In the genomic region with DNA sequence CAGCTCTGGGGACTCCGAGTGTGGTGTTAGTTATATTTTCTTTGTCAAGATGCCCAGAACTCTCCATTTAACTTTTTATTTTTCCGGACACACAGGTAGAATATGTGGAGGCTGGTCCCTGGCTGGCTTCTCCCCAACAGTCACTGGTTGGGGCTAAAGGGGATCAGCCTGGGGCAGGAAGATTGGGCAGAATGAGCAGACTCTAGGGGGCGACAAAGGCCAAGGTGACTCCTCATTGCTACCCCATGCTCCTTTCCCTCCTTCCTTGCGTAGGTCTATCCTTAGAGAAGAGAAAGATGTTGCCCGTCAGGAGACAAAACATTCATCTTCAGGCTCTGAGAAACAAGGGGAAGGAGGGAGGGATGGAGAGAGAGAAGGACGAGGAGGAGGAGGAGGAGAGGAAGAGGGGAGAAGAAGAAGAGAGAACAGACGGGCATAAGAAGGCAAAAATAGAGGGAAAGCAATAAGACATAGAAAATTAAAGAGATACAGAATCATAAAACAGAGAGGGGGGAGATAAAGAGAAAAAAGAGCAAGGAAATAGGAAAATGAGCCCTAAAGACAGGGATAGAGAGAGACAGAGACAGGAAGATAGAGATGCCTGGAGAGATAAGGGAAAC, we compare ENCODE assay signal across 9 cellular contexts.
DNase-seq lines count a peak whose midpoint lies in the region; ATAC-seq and TF ChIP-seq lines count a peak whose summit lies in the region.
"Had no signal": no experiment of that assay in that cellular context is flagged by ENCODE, and none has a peak within 500 bp of the region (broad histone marks: within the 10 kb centered on the region; RNA-seq: fewer than 3 reads in every experiment).

No MANE protein-coding gene starts in this region.

- no peak overlapping the region for H3K27ac Mint-ChIP-seq in chondrocyte (ENCODE audit: unreplicated experiment)
- H3K27ac Mint-ChIP-seq in stimulated activated effector memory CD8-positive, alpha-beta T cell treated with anti-CD3 and anti-CD28 coated beads, Interleukin-12 subunit alpha, Interleukin-12 subunit beta, amount 100 ng/mL, for 72 hours, result no peak overlapping the region

- intact Hi-C loops in prostate gland (cut with DNase I), result no loop called here

- TF ChIP-seq RAD21 in SK-N-SH (IDR thresholded peaks at IDR 0.05; ENCODE audit: low read length), result peak; percentile 44

- TF ChIP-seq CTCF in SK-N-SH (IDR thresholded peaks at IDR 0.05) (peak; percentile 21; the same call in 1 of the 2 replicates), chondrocyte (IDR thresholded peaks at IDR 0.05) (peak; percentile 60), prostate gland (IDR thresholded peaks at IDR 0.05) (peak in 3 of 4 experiments; percentile 48 to 64 (median 49))

- H3K9ac ChIP-seq in SK-N-SH, result no peak overlapping the region

- H3F3A ChIP-seq in SK-N-SH (replicated peaks; ENCODE audit: insufficient read depth), result no peaks in the 10 kb centered on the region

- no peaks in the 10 kb centered on the region for H3K36me3 Mint-ChIP-seq in chondrocyte (ENCODE audit: low read depth)
- no peaks in the 10 kb centered on the region for H3K36me3 Mint-ChIP-seq in stimulated activated effector memory CD8-positive, alpha-beta T cell treated with anti-CD3 and anti-CD28 coated beads, Interleukin-12 subunit alpha, Interleukin-12 subunit beta, amount 100 ng/mL, for 72 hours

- H3K4me1 Mint-ChIP-seq in chondrocyte (ENCODE audit: low read depth), result peaks cover 14% of the 10 kb centered on the region
- H3K4me1 Mint-ChIP-seq in stimulated activated effector memory CD8-positive, alpha-beta T cell treated with anti-CD3 and anti-CD28 coated beads, Interleukin-12 subunit alpha, Interleukin-12 subunit beta, amount 100 ng/mL, for 72 hours, result no peaks in the 10 kb centered on the region

- TF ChIP-seq POLR2A in prostate gland (IDR thresholded peaks at IDR 0.05), result no peak

- H3K4me3 ChIP-seq in SK-N-SH (ENCODE audit: low read depth in 2 of 2, low read length in 1 of 2), result no peak overlapping the region
- no peak overlapping the region for H3K4me3 ChIP-seq in prostate gland

- H3K36me3 ChIP-seq in SK-N-SH (replicated peaks in 1 of 2; ENCODE audit: control insufficient read depth in 1 of 2, insufficient read depth in 2 of 2, low read length in 1 of 2), result no peaks in the 10 kb centered on the region
- H3K36me3 ChIP-seq in prostate gland, result no peaks in the 10 kb centered on the region

- H3K27ac ChIP-seq in SK-N-SH (ENCODE audit: low read depth in 2 of 2, low read length in 1 of 2), result no peak overlapping the region
- no peak overlapping the region for H3K27ac ChIP-seq in prostate gland

- TF ChIP-seq EP300 in SK-N-SH (IDR thresholded peaks at IDR 0.05; ENCODE audit: borderline replicate concordance in 1 of 2, low read depth in 1 of 2, low read length in 1 of 2), result no peak

- H3K4me2 ChIP-seq in SK-N-SH, result no peak overlapping the region

- no peaks in the 10 kb centered on the region for H3K9me2 ChIP-seq in SK-N-SH

- WGBS in SK-N-SH (ENCODE audit: low lambda C conversion rate), result 39% methylated on average over 7 of the region's 7 CpGs
- WGBS in prostate gland, result 53% methylated on average over 7 of the region's 7 CpGs

- H3K4me1 ChIP-seq in SK-N-SH (ENCODE audit: control insufficient read depth in 1 of 2, insufficient read depth in 2 of 2, low read depth in 1 of 2, low read length in 1 of 2) (peaks cover under 1 to 2% of the 10 kb centered on the region in 2 experiments; a peak in 2 of 4 replicates), prostate gland (replicated peaks) (no peaks in the 10 kb centered on the region)

- no peak overlapping the region for H3K4me3 Mint-ChIP-seq in chondrocyte (ENCODE audit: unreplicated experiment)
- no peak overlapping the region for H3K4me3 Mint-ChIP-seq in stimulated activated effector memory CD8-positive, alpha-beta T cell treated with anti-CD3 and anti-CD28 coated beads, Interleukin-12 subunit alpha, Interleukin-12 subunit beta, amount 100 ng/mL, for 72 hours

- CTCF ChIA-PET in SK-N-SH (lab: Yijun Ruan, JAX), result interaction anchor here (0.6 to 4.1 kb wide), 4 partner anchors 8 to 301 kb away, joined by 3 to 29 read pairs (median 4); no protein-coding TSS in a partner anchor

- no peak for ATAC-seq in SK-N-SH treated with all-trans-retinoic acid at 6 μM for 48 hours
- no peak for ATAC-seq in HG03108 (IDR thresholded peaks at IDR 0.05; ENCODE audit: unreplicated experiment)
- no peak for ATAC-seq in stimulated activated effector memory CD8-positive, alpha-beta T cell treated with anti-CD3 and anti-CD28 coated beads, Interleukin-12 subunit alpha, Interleukin-12 subunit beta, amount 100 ng/mL, for 72 hours

- no peak overlapping the region for H2AFZ ChIP-seq in SK-N-SH (ENCODE audit: low read depth)

- H4K20me1 ChIP-seq in SK-N-SH (ENCODE audit: insufficient read depth), result no peaks in the 10 kb centered on the region

- H3K9me3 ChIP-seq in SK-N-SH (peaks cover 13% of the 10 kb centered on the region; the same call in 1 of the 2 replicates), prostate gland (no peaks in the 10 kb centered on the region)

- DNase-seq in SK-N-SH (no peak), NCI-H2029 (lab: John Stamatoyannopoulos, UW) (peak; percentile 67), chondrocyte (ENCODE audit: low spot score) (no peak), prostate gland (ENCODE audit: low spot score) (no peak), NCI-H2227 treated with DMSO at 0.1 percent for 48 hours (lab: John Stamatoyannopoulos, UW) (no peak)
- DNase-seq in stimulated activated effector memory CD8-positive, alpha-beta T cell treated with anti-CD3 and anti-CD28 coated beads, Interleukin-12 subunit alpha, Interleukin-12 subunit beta, amount 100 ng/mL, for 72 hours (ENCODE audit: low spot score in 2 of 2), result no peak
- DNase-seq: HCEC 1CT had no signal

- H3K79me2 ChIP-seq in SK-N-SH (ENCODE audit: insufficient read depth), result no peaks in the 10 kb centered on the region

- H3K9me3 Mint-ChIP-seq in chondrocyte (ENCODE audit: low read depth), result peaks cover 12% of the 10 kb centered on the region
- H3K9me3 Mint-ChIP-seq in stimulated activated effector memory CD8-positive, alpha-beta T cell treated with anti-CD3 and anti-CD28 coated beads, Interleukin-12 subunit alpha, Interleukin-12 subunit beta, amount 100 ng/mL, for 72 hours, result peaks cover 5% of the 10 kb centered on the region

- H3K27me3 Mint-ChIP-seq in chondrocyte (ENCODE audit: low read depth), result peaks cover 20% of the 10 kb centered on the region

- H3K27me3 ChIP-seq in SK-N-SH (ENCODE audit: insufficient read depth) (no peaks in the 10 kb centered on the region), prostate gland (replicated peaks; ENCODE audit: insufficient read depth) (peaks cover 3% of the 10 kb centered on the region)

- POLR2A ChIA-PET in SK-N-SH (lab: Yijun Ruan, JAX), result interaction anchor here (0.6 kb wide), 1 partner anchor 769 kb away, joined by 3 read pairs; no protein-coding TSS in a partner anchor

TF ChIP-seq in SK-N-SH, 30 proteins besides CTCF, POLR2A, EP300 and RAD21 (continues in another document):
- TF ChIP-seq SIN3A (IDR thresholded peaks at IDR 0.05; ENCODE audit: borderline replicate concordance, low read depth, low read length), result no peak
- no peak for TF ChIP-seq MAX (IDR thresholded peaks at IDR 0.05; ENCODE audit: low read depth)
- TF ChIP-seq, protein P1, sequence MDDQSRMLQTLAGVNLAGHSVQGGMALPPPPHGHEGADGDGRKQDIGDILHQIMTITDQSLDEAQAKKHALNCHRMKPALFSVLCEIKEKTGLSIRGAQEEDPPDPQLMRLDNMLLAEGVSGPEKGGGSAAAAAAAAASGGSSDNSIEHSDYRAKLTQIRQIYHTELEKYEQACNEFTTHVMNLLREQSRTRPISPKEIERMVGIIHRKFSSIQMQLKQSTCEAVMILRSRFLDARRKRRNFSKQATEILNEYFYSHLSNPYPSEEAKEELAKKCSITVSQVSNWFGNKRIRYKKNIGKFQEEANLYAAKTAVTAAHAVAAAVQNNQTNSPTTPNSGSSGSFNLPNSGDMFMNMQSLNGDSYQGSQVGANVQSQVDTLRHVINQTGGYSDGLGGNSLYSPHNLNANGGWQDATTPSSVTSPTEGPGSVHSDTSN (IDR thresholded peaks at IDR 0.05), result no peak
- no peak for TF ChIP-seq FOXJ3 (CRISPR knock-in tag; IDR thresholded peaks at IDR 0.05)
- TF ChIP-seq GABPA (IDR thresholded peaks at IDR 0.05; ENCODE audit: low read depth), result no peak
- no peak for TF ChIP-seq EZH2phosphoT487 (IDR thresholded peaks at IDR 0.05; ENCODE audit: borderline replicate concordance, low read depth)
- TF ChIP-seq FOXM1 (IDR thresholded peaks at IDR 0.05; ENCODE audit: low read depth), result no peak
- no peak for TF ChIP-seq RXRA (IDR thresholded peaks at IDR 0.05; ENCODE audit: borderline replicate concordance, low read depth)
- TF ChIP-seq NRF1 (IDR thresholded peaks at IDR 0.05; ENCODE audit: low read depth, low read length), result no peak

TF ChIP-seq in SK-N-SH treated with all-trans-retinoic acid at 6 μM for 48 hours, 23 proteins besides CTCF, POLR2A, EP300 and RAD21 (continues in another document):
- no peak for TF ChIP-seq ARNTL (CRISPR knock-in tag; IDR thresholded peaks at IDR 0.05; ENCODE audit: borderline replicate concordance, low read depth)
- no peak for TF ChIP-seq ESRRG (CRISPR knock-in tag; IDR thresholded peaks at IDR 0.05)
- TF ChIP-seq OSR1 (CRISPR knock-in tag; IDR thresholded peaks at IDR 0.05), result no peak
- TF ChIP-seq TSHZ2 (CRISPR knock-in tag; IDR thresholded peaks at IDR 0.05), result no peak
- no peak for TF ChIP-seq ISL1 (CRISPR knock-in tag; IDR thresholded peaks at IDR 0.05)
